ENCODE assay signal across 11 cellular contexts in genomic region chr2:48433682-48434081, GRCh38. TPM values are rescaled to one million over a fixed set of nuclear protein-coding genes. Genes with fewer than 3 reads are reported as not detected.
DNase-seq lines count a peak whose midpoint lies in the region; ATAC-seq and TF ChIP-seq lines count a peak whose summit lies in the region.
"Had no signal": no experiment of that assay in that cellular context is flagged by ENCODE, and none has a peak within 500 bp of the region (broad histone marks: within the 10 kb centered on the region; RNA-seq: fewer than 3 reads in every experiment).

No MANE protein-coding gene starts in this region.

- no peaks in the 10 kb centered on the region for H3K36me3 Mint-ChIP-seq in nephron (ENCODE audit: low read depth)

- H3K9ac ChIP-seq in BLaER1 = no peak overlapping the region

- no peak for TF ChIP-seq EP300 in suprapubic skin (IDR thresholded peaks at IDR 0.05)

- H3K4me3 ChIP-seq in BLaER1 (no peak overlapping the region), fibroblast of villous mesenchyme (ENCODE audit: low read depth, low read length) (no peak overlapping the region), suprapubic skin (no peak overlapping the region)

- H3K27ac ChIP-seq in BLaER1 (no peak overlapping the region), suprapubic skin (no peak overlapping the region)

- no peak for TF ChIP-seq POLR2A in suprapubic skin (IDR thresholded peaks at IDR 0.05)

- H3K4me3 Mint-ChIP-seq in nephron = no peak overlapping the region
- H3K4me3 Mint-ChIP-seq: activated T-helper 17 cell treated with anti-CD3 and anti-CD28 coated beads, Interleukin-2, amount 50 U/mL, for 72 hours; CD4-positive, alpha-beta T cell had no signal

- H3K4me1 ChIP-seq in BLaER1 (peaks cover 24% of the 10 kb centered on the region), suprapubic skin (no peaks in the 10 kb centered on the region)

- H4K20me1 ChIP-seq in BLaER1 = no peaks in the 10 kb centered on the region

- no peaks in the 10 kb centered on the region for H3K36me3 ChIP-seq in BLaER1
- H3K36me3 ChIP-seq in suprapubic skin = no peaks in the 10 kb centered on the region

- H3K27me3 ChIP-seq in BLaER1 (no peaks in the 10 kb centered on the region), suprapubic skin (no peaks in the 10 kb centered on the region)

- DNase-seq in NOMO-1 treated with DMSO at 0.1 percent for 48 hours (lab: John Stamatoyannopoulos, UW; ENCODE audit: unreplicated experiment) = peak; percentile 66
- DNase-seq in fibroblast of villous mesenchyme (ENCODE audit: low read depth) = peak; percentile 57
- DNase-seq in A172 (ENCODE audit: low spot score) = no peak
- DNase-seq in suprapubic skin (ENCODE audit: low spot score in 2 of 2) = no peak
- DNase-seq in LoVo (ENCODE audit: low spot score) = no peak
- DNase-seq: CD4-positive, alpha-beta T cell; cortex of kidney had no signal

- H3K9me3 ChIP-seq in BLaER1 = no peaks in the 10 kb centered on the region
- no peaks in the 10 kb centered on the region for H3K9me3 ChIP-seq in suprapubic skin

- H3K4me2 ChIP-seq in BLaER1 = peak overlapping the region; percentile 56

- no peaks in the 10 kb centered on the region for H3K27me3 Mint-ChIP-seq in nephron (ENCODE audit: low read depth)
- H3K27me3 Mint-ChIP-seq: activated T-helper 17 cell treated with anti-CD3 and anti-CD28 coated beads, Interleukin-2, amount 50 U/mL, for 72 hours; CD4-positive, alpha-beta T cell had no signal

- ATAC-seq in HG03571 (IDR thresholded peaks at IDR 0.05; ENCODE audit: unreplicated experiment) = no peak
- ATAC-seq: activated T-helper 17 cell treated with anti-CD3 and anti-CD28 coated beads, Interleukin-2, amount 50 U/mL, for 72 hours had no signal

- 46% methylated on average over 3 of the region's 3 CpGs for WGBS in suprapubic skin

- TF ChIP-seq CTCF in fibroblast of villous mesenchyme (IDR thresholded peaks at IDR 0.05; ENCODE audit: insufficient read depth, low read depth, low read length) (no peak), nephron (IDR thresholded peaks at IDR 0.05; ENCODE audit: unreplicated experiment in 3 of 3) (no peak), suprapubic skin (IDR thresholded peaks at IDR 0.05) (no peak)

- peaks cover 25% of the 10 kb centered on the region for H3K4me1 Mint-ChIP-seq in nephron
- H3K4me1 Mint-ChIP-seq: activated T-helper 17 cell treated with anti-CD3 and anti-CD28 coated beads, Interleukin-2, amount 50 U/mL, for 72 hours had no signal

- no peaks in the 10 kb centered on the region for H3K9me3 Mint-ChIP-seq in nephron
- H3K9me3 Mint-ChIP-seq: activated T-helper 17 cell treated with anti-CD3 and anti-CD28 coated beads, Interleukin-2, amount 50 U/mL, for 72 hours; CD4-positive, alpha-beta T cell had no signal

- peak overlapping the region; percentile 26 to 83 (median 56) for H3K27ac Mint-ChIP-seq in nephron
- H3K27ac Mint-ChIP-seq: activated T-helper 17 cell treated with anti-CD3 and anti-CD28 coated beads, Interleukin-2, amount 50 U/mL, for 72 hours; CD4-positive, alpha-beta T cell had no signal

RNA-seq across cellular contexts. Expression of gene PPP1R21, which starts 6.9 kb away (rescaled TPM):
- total RNA-seq in fibroblast of villous mesenchyme (11.9 and 19.0 TPM in 2 replicates), suprapubic skin (10 to 100 TPM; 26.5 to 52.3 (median 34.7) TPM)
- 10.9 and 18.3 TPM in 2 replicates for total RNA-seq in A172 (2014; rRNA removed; shearing (Covaris generic))

Comparison
In these comparisons a context has a peak if more than half of its experiments do, and no peak if none do; other contexts are left out.
1. DNase-seq: peak in NOMO-1 treated with DMSO at 0.1 percent for 48 hours (single experiment) and fibroblast of villous mesenchyme (single experiment); none in A172 (single experiment), suprapubic skin (0 of 2) and LoVo (single experiment).